12 cellular contexts compared by ENCODE assay signal in the genomic region with DNA sequence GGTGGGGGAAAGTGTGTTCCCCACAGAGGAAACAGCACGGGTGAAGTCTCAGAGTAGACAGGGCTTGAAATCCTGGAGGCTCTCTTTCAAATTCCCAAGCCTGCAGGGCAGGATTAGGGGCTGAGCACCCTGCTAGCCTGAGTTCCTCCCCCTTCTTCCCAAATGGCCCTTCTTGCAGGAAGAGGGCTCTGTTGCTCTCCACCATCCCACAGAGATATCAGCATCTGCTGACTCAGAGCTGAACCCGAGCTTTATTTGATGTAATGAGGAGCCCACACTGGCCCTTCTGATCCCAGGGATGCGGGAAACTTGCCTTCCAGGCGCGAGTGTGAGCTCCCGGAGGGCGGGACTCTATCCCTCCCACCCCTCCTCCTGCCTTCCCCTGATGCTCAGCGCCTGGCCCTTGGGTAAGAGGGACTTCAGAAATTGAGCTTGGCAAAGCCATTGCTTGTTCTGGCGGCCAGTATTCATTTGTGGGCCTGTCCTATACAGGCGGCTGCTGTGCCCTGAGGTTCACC.
DNase-seq lines count a peak whose midpoint lies in the region; ATAC-seq and TF ChIP-seq lines count a peak whose summit lies in the region.
"Had no signal": no experiment of that assay in that cellular context is flagged by ENCODE, and none has a peak within 500 bp of the region (broad histone marks: within the 10 kb centered on the region; RNA-seq: fewer than 3 reads in every experiment).

No MANE protein-coding gene starts in this region.

- DNase-seq in AG08395 (ENCODE audit: low spot score) (peak; percentile 34), astrocyte of the spinal cord (ENCODE audit: low read depth, low spot score) (peak; percentile 84), islet precursor cell (peak; percentile 74), MM.1S (no peak), germinal center (ENCODE audit: low spot score) (no peak)
- DNase-seq: activated CD4-positive, alpha-beta T cell treated with anti-CD3 and anti-CD28 coated beads, Interleukin-2, amount 50 U/mL, for 48 hours; CD8-positive, alpha-beta memory T cell; left colon; upper lobe of right lung had no signal

- H3K36me3 ChIP-seq in HUES6 (ENCODE audit: control insufficient read depth, insufficient read depth, low read length), result no peaks in the 10 kb centered on the region
- no peaks in the 10 kb centered on the region for H3K36me3 ChIP-seq in MM.1S (replicated peaks; ENCODE audit: insufficient read depth, low read length)
- H3K36me3 ChIP-seq: upper lobe of right lung had no signal

- H4K20me1 ChIP-seq in MM.1S (ENCODE audit: insufficient read depth, low read length), result no peaks in the 10 kb centered on the region

- H3K4me2 ChIP-seq in MM.1S (ENCODE audit: low read depth, low read length), result no peak overlapping the region

- no peak for TF ChIP-seq CTCF in astrocyte of the spinal cord (IDR thresholded peaks at IDR 0.05; ENCODE audit: low read depth, low read length)
- TF ChIP-seq CTCF in MM.1S (IDR thresholded peaks at IDR 0.05; ENCODE audit: low read length), result no peak

- in situ Hi-C loops in astrocyte of the spinal cord (cut with HindIII; ENCODE audit: low sequenced_read_pairs), result no loop called here

- H3K9ac ChIP-seq in HUES6 (ENCODE audit: low read length), result peak overlapping the region; percentile 53
- H3K9ac ChIP-seq in MM.1S (ENCODE audit: low read length), result no peak overlapping the region

- H3K27ac ChIP-seq in HUES6 (ENCODE audit: low read depth, low read length) (peak overlapping the region; percentile 18; the same call in 1 of the 2 replicates), MM.1S (ENCODE audit: low read length) (no peak overlapping the region)
- H3K27ac ChIP-seq: upper lobe of right lung had no signal

- no peaks in the 10 kb centered on the region for H3K9me2 ChIP-seq in MM.1S (replicated peaks; ENCODE audit: insufficient read depth, low read length)

- no peaks in the 10 kb centered on the region for H3K9me3 ChIP-seq in HUES6 (ENCODE audit: control insufficient read depth, insufficient read depth, low read depth, low read length)
- H3K9me3 ChIP-seq in MM.1S (replicated peaks; ENCODE audit: insufficient read depth, low read length), result no peaks in the 10 kb centered on the region
- H3K9me3 ChIP-seq: upper lobe of right lung had no signal

- H3F3A ChIP-seq in MM.1S (ENCODE audit: insufficient read depth, low read length), result no peaks in the 10 kb centered on the region

- no peak overlapping the region for H2AFZ ChIP-seq in MM.1S (ENCODE audit: low read length)

- no peaks in the 10 kb centered on the region for H3K79me2 ChIP-seq in MM.1S (ENCODE audit: low read length)

- ATAC-seq in HG02798 (IDR thresholded peaks at IDR 0.05; ENCODE audit: poor library complexity, unreplicated experiment) (no peak), HG02852 (IDR thresholded peaks at IDR 0.05; ENCODE audit: unreplicated experiment) (no peak)
- ATAC-seq: left colon, upper lobe of right lung had no signal

- no peaks in the 10 kb centered on the region; the same call in 1 of the 2 replicates for H3K27me3 ChIP-seq in HUES6 (ENCODE audit: control insufficient read depth, insufficient read depth, low read length)
- H3K27me3 ChIP-seq in MM.1S (replicated peaks; ENCODE audit: insufficient read depth, low read length), result peaks cover 93% of the 10 kb centered on the region
- H3K27me3 ChIP-seq: upper lobe of right lung had no signal

- H3K4me3 ChIP-seq in HUES6 (ENCODE audit: low read depth, low read length) (peak overlapping the region; percentile 55), astrocyte of the spinal cord (ENCODE audit: low read depth, low read length) (peak overlapping the region; percentile 33), MM.1S (ENCODE audit: low read length) (no peak overlapping the region)
- H3K4me3 ChIP-seq: upper lobe of right lung had no signal

- peaks cover 55% of the 10 kb centered on the region for H3K4me1 ChIP-seq in HUES6 (ENCODE audit: control insufficient read depth, insufficient read depth, low read length)
- H3K4me1 ChIP-seq in MM.1S (ENCODE audit: low read length), result no peaks in the 10 kb centered on the region

Comparison
In these comparisons a context has a peak if more than half of its experiments do, and no peak if none do; other contexts are left out.
1. DNase-seq: peak in AG08395 (single experiment), astrocyte of the spinal cord (single experiment) and islet precursor cell (single experiment); none in MM.1S (single experiment) and germinal center (single experiment).